ENCODE assay signal across 8 cellular contexts in the genomic region with DNA sequence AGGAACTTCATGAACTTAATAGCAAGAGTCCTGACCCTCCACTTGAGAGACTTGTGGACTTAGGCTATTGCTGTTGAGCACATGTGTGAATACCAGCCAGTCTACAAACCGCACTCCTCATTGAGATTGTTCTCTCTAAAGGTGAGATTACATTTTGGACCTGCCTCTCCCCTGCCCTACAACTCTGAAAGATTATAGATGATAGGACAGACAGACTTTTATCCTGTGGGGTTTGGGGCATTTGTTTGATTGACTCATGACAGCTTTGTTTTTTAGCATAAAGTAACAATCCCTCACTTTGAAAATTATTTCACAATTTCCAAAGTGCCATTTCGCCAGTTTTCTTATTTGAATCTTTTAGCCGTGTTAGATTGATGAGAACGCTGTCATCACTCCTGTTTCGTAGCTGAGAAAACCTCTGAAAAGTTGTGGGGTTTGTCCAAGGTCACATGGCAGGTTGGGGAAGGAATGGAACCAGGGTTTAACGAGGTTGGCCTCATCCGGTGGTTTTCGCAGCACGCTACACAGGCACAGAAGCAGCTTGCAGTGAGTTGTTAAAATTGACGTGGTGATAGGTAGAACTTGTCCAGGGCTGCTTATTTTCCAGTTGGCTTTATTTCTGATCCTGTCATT. TPM values are rescaled to one million over a fixed set of nuclear protein-coding genes. Genes with fewer than 3 reads are reported as not detected.
A peak's percentile ranks its signal among the peaks of the same experiment; 100 is the strongest.
DNase-seq lines count a peak whose midpoint lies in the region; ATAC-seq and TF ChIP-seq lines count a peak whose summit lies in the region.

No MANE protein-coding gene starts in this region.

- DNase-seq in GM12865 (ENCODE audit: low read depth) (peak; percentile 95), T-helper 2 cell (peak; percentile 32 to 98 (median 69)), chondrocyte (ENCODE audit: low spot score) (no peak), gastrocnemius medialis (no peak), NCI-H748 treated with DMSO at 0.1 percent for 48 hours (lab: John Stamatoyannopoulos, UW) (no peak), NCI-H2081 treated with DMSO at 0.1 percent for 48 hours (lab: John Stamatoyannopoulos, UW) (no peak)
- peak; percentile 75 to 81 for DNase-seq in stimulated activated CD4-positive, alpha-beta T cell treated with anti-CD3 and anti-CD28 coated beads, Interleukin-2, amount 100 ng/mL, for 24 hours

- peaks cover 0 to 5% of the 10 kb centered on the region in 2 donors for H3K4me1 ChIP-seq in gastrocnemius medialis

- H3K27ac Mint-ChIP-seq in chondrocyte (ENCODE audit: unreplicated experiment): peak overlapping the region; percentile 58

- peak overlapping the region; percentile 68 for H3K4me3 ChIP-seq in GM12865 (ENCODE audit: low read depth, low read length)
- no peak overlapping the region for H3K4me3 ChIP-seq in gastrocnemius medialis

- no peaks in the 10 kb centered on the region for H3K36me3 ChIP-seq in gastrocnemius medialis

- no peaks in the 10 kb centered on the region for H3K27me3 ChIP-seq in gastrocnemius medialis

- H3K4me3 Mint-ChIP-seq in chondrocyte (ENCODE audit: unreplicated experiment): no peak overlapping the region

- no peaks in the 10 kb centered on the region for H3K27me3 Mint-ChIP-seq in chondrocyte (ENCODE audit: low read depth)

- no peak overlapping the region for H3K27ac ChIP-seq in gastrocnemius medialis

- intact Hi-C loops in gastrocnemius medialis (cut with DNase I; ENCODE audit: low total_unique reads): loop anchor here (5.0 kb wide), 1 partner anchor 41 kb away; no protein-coding TSS in a partner anchor

- H3K9me3 Mint-ChIP-seq in chondrocyte (ENCODE audit: low read depth): no peaks in the 10 kb centered on the region

- in situ Hi-C loops in gastrocnemius medialis (cut with MboI; ENCODE audit: low sequenced_read_pairs in 4 of 4): no loop called here

- H3K9me3 ChIP-seq in gastrocnemius medialis: no peaks in the 10 kb centered on the region

- peaks cover 40% of the 10 kb centered on the region for H3K4me1 Mint-ChIP-seq in chondrocyte (ENCODE audit: low read depth)

- no peak for TF ChIP-seq POLR2A in gastrocnemius medialis (IDR thresholded peaks at IDR 0.05)

- ATAC-seq in HG02870 (IDR thresholded peaks at IDR 0.05; ENCODE audit: unreplicated experiment): peak; percentile 40
- no peak for ATAC-seq in gastrocnemius medialis

- H3K36me3 Mint-ChIP-seq in chondrocyte (ENCODE audit: low read depth): no peaks in the 10 kb centered on the region

- TF ChIP-seq CTCF in GM12865 (IDR thresholded peaks at IDR 0.05; ENCODE audit: insufficient read depth, low read depth, low read length, missing control alignments) (no peak), chondrocyte (IDR thresholded peaks at IDR 0.05) (no peak), gastrocnemius medialis (IDR thresholded peaks at IDR 0.05 in 4 of 5, conservative IDR thresholded peaks at IDR 0.05 in 1 of 5) (no peak)

RNA-seq across cellular contexts. Expression of a gene that starts 0.8 kb away (rescaled TPM):
- total RNA-seq in chondrocyte (98.9 to 112 TPM (median 104 TPM) in 3 replicates), gastrocnemius medialis (10 to 100 TPM in 1 of 4 donors, 1 to 10 TPM in 3; 5.8 to 14.3 (median 9.5) TPM)

Comparison
In these comparisons a context has a peak if more than half of its experiments do, and no peak if none do; other contexts are left out.
1. DNase-seq: peak in GM12865 (single experiment), T-helper 2 cell (5 of 5) and stimulated activated CD4-positive, alpha-beta T cell treated with anti-CD3 and anti-CD28 coated beads, Interleukin-2, amount 100 ng/mL, for 24 hours (2 of 2); none in chondrocyte (single experiment), gastrocnemius medialis (0 of 2), NCI-H748 treated with DMSO at 0.1 percent for 48 hours (single experiment) and NCI-H2081 treated with DMSO at 0.1 percent for 48 hours (single experiment).